8 cellular contexts compared by ENCODE assay signal in genomic region chr12:48119834-48120195, GRCh38. TPM values are rescaled to one million over a fixed set of nuclear protein-coding genes. Genes with fewer than 3 reads are reported as not detected.
DNase-seq lines count a peak whose midpoint lies in the region; FAIRE-seq and TF ChIP-seq lines count a peak whose summit lies in the region.

No MANE protein-coding gene starts in this region.

- H3F3A ChIP-seq in DOHH2 (ENCODE audit: control insufficient read depth, insufficient read depth) = peaks cover 3% of the 10 kb centered on the region
- H3F3A ChIP-seq in OCI-LY1 (ENCODE audit: insufficient read depth, low read length) = no peaks in the 10 kb centered on the region

- H3K9me3 ChIP-seq in DOHH2 (ENCODE audit: control insufficient read depth, insufficient read depth, low read length) = no peaks in the 10 kb centered on the region
- H3K9me3 ChIP-seq in OCI-LY1 (ENCODE audit: low read length) = no peaks in the 10 kb centered on the region
- no peaks in the 10 kb centered on the region for H3K9me3 ChIP-seq in esophagus (ENCODE audit: control insufficient read depth in 2 of 2, insufficient read depth in 1 of 2, low read depth in 1 of 2, low read length in 1 of 2)
- H3K9me3 ChIP-seq in parathyroid adenoma (ENCODE audit: control insufficient read depth, low read length) = no peaks in the 10 kb centered on the region

- H4K20me1 ChIP-seq in DOHH2 (ENCODE audit: control insufficient read depth, insufficient read depth, low read depth, low read length) (no peaks in the 10 kb centered on the region), OCI-LY1 (ENCODE audit: insufficient read depth, low read length) (no peaks in the 10 kb centered on the region)

- H2AFZ ChIP-seq in OCI-LY1 (ENCODE audit: low read length) (peak overlapping the region; percentile 51; the same call in 1 of the 2 replicates), parathyroid adenoma (peak overlapping the region; percentile 92)

- no peak for TF ChIP-seq CTCF in DOHH2 (IDR thresholded peaks at IDR 0.05; ENCODE audit: low read depth, low read length, poor library complexity, severe bottlenecking)
- no peak for TF ChIP-seq CTCF in OCI-LY1 (IDR thresholded peaks at IDR 0.05; ENCODE audit: low read length)
- TF ChIP-seq CTCF in parathyroid adenoma (IDR thresholded peaks at IDR 0.05) = no peak

- H3K36me3 ChIP-seq in DOHH2 (ENCODE audit: control insufficient read depth, low read length) = peaks cover 45% of the 10 kb centered on the region
- H3K36me3 ChIP-seq in OCI-LY1 (ENCODE audit: insufficient read depth, low read length) = peaks cover 29% of the 10 kb centered on the region; the same call in 1 of the 2 replicates
- no peaks in the 10 kb centered on the region for H3K36me3 ChIP-seq in esophagus (ENCODE audit: control insufficient read depth in 2 of 2, insufficient read depth in 2 of 2, low read length in 1 of 2)
- H3K36me3 ChIP-seq in parathyroid adenoma (ENCODE audit: control insufficient read depth, insufficient read depth, low read length) = no peaks in the 10 kb centered on the region

- H3K79me2 ChIP-seq in DOHH2 (ENCODE audit: control insufficient read depth, low read length) = peaks cover 35% of the 10 kb centered on the region
- H3K79me2 ChIP-seq in OCI-LY1 (ENCODE audit: insufficient read depth, low read length) = peaks cover 12% of the 10 kb centered on the region
- peaks cover 5% of the 10 kb centered on the region for H3K79me2 ChIP-seq in parathyroid adenoma

- peak overlapping the region; percentile 86 for H3K4me2 ChIP-seq in DOHH2 (ENCODE audit: low read length)
- peak overlapping the region; percentile 98 for H3K4me2 ChIP-seq in OCI-LY1 (ENCODE audit: low read length)
- peak overlapping the region; percentile 70 for H3K4me2 ChIP-seq in parathyroid adenoma (ENCODE audit: low read length)

- H3K9me2 ChIP-seq in DOHH2 (replicated peaks; ENCODE audit: control insufficient read depth, low read length) = no peaks in the 10 kb centered on the region
- no peaks in the 10 kb centered on the region for H3K9me2 ChIP-seq in OCI-LY1 (ENCODE audit: low read depth, low read length)

- FAIRE-seq in GM12891 (lab: Jason Lieb, UNC) = no peak

- H3K9ac ChIP-seq in OCI-LY1 (ENCODE audit: low read length) (peak overlapping the region; percentile 89), parathyroid adenoma (no peak overlapping the region)

- H3K27me3 ChIP-seq in DOHH2 (ENCODE audit: control insufficient read depth, low read length) = no peaks in the 10 kb centered on the region
- H3K27me3 ChIP-seq in OCI-LY1 (ENCODE audit: insufficient read depth, low read length) = no peaks in the 10 kb centered on the region
- no peaks in the 10 kb centered on the region for H3K27me3 ChIP-seq in esophagus (ENCODE audit: control insufficient read depth in 1 of 2, insufficient read depth in 2 of 2, low read length in 2 of 2)
- H3K27me3 ChIP-seq in parathyroid adenoma (ENCODE audit: control insufficient read depth, insufficient read depth, low read length) = no peaks in the 10 kb centered on the region

- no peak for TF ChIP-seq POLR2A in GM12891 (IDR thresholded peaks at IDR 0.05; ENCODE audit: low read depth, low read length)

- H3K4me3 ChIP-seq in DOHH2 (ENCODE audit: low read length) (peak overlapping the region; percentile 94), OCI-LY1 (ENCODE audit: low read depth, low read length, poor library complexity, severe bottlenecking) (peak overlapping the region; percentile 94), esophagus (ENCODE audit: low read depth in 1 of 2, low read length in 2 of 2) (peak overlapping the region; percentile 70 to 89), parathyroid adenoma (ENCODE audit: low read depth, low read length) (peak overlapping the region; percentile 96)

- DNase-seq in NCI-H748 (lab: John Stamatoyannopoulos, UW; ENCODE audit: unreplicated experiment) = no peak
- DNase-seq in NCI-H187 (lab: John Stamatoyannopoulos, UW) = no peak
- DNase-seq in GM12891 (ENCODE audit: insufficient read length, low spot score) = no peak
- DNase-seq in NCI-H1048 (lab: John Stamatoyannopoulos, UW) = no peak

- H3K27ac ChIP-seq in DOHH2 (ENCODE audit: low read depth, low read length) = peak overlapping the region; percentile 64
- peak overlapping the region; percentile 46 for H3K27ac ChIP-seq in OCI-LY1 (ENCODE audit: low read depth, low read length, poor library complexity, severe bottlenecking)
- H3K27ac ChIP-seq in esophagus (ENCODE audit: low read depth in 2 of 2, low read length in 1 of 2) = no peak overlapping the region
- H3K27ac ChIP-seq in parathyroid adenoma = peak overlapping the region; percentile 62

- WGBS in esophagus, 2 donors = 7 to 12% methylated on average over 5 of the region's 5 CpGs

- H3K4me1 ChIP-seq in DOHH2 (ENCODE audit: control insufficient read depth, low read length) (peaks cover 32% of the 10 kb centered on the region), OCI-LY1 (ENCODE audit: insufficient read depth, low read length, severe bottlenecking) (peaks cover 23% of the 10 kb centered on the region), esophagus (ENCODE audit: control insufficient read depth in 2 of 2, insufficient read depth in 2 of 2, low read length in 1 of 2) (no peaks in the 10 kb centered on the region), parathyroid adenoma (peaks cover 5% of the 10 kb centered on the region)

TF ChIP-seq in GM12891, 5 proteins besides CTCF, POLR2A, EP300 and RAD21:
- TF ChIP-seq SPI1 (IDR thresholded peaks at IDR 0.05; ENCODE audit: low read depth, low read length) (no peak), POLR2AphosphoS5 (IDR thresholded peaks at IDR 0.05; ENCODE audit: low read depth, low read length) (no peak), POU2F2 (IDR thresholded peaks at IDR 0.05; ENCODE audit: low read depth, low read length) (no peak), PAX5 (IDR thresholded peaks at IDR 0.05; ENCODE audit: insufficient read depth, low read length, severe bottlenecking) (no peak), TAF1 (IDR thresholded peaks at IDR 0.05; ENCODE audit: low read depth, low read length) (no peak)

RNA-seq across cellular contexts. Expression of gene PFKM, which starts 0.7 kb away (rescaled TPM):
- 10 to 100 TPM; 15.4 to 21.6 TPM for polyA plus RNA-seq in esophagus
- 63.7 TPM for polyA plus RNA-seq in GM12891 (2012; ENCODE audit: low read depth, missing spikeins)

RNA-seq across cellular contexts. Expression of gene SENP1, which starts 13.9 kb away (rescaled TPM):
- 1 to 10 TPM; 2.7 to 3.9 TPM for polyA plus RNA-seq in esophagus
- 9.4 TPM for polyA plus RNA-seq in GM12891 (2012; ENCODE audit: low read depth, missing spikeins)

RNA-seq across cellular contexts. Expression of gene ASB8, which starts 37.5 kb away (rescaled TPM):
- 10 to 100 TPM in 1 of 2 donors, 1 to 10 TPM in 1; 9.9 to 16.4 TPM for polyA plus RNA-seq in esophagus
- polyA plus RNA-seq in GM12891 (2012; ENCODE audit: low read depth, missing spikeins) = 17.0 TPM

Comparison
In these comparisons a context has a peak if more than half of its experiments do, and no peak if none do; other contexts are left out.
1. H3K27ac ChIP-seq: peak in DOHH2 (single experiment), OCI-LY1 (single experiment) and parathyroid adenoma (single experiment); none in esophagus (0 of 2).
2. Peak in every context shown above with its lines, with median percentiles within 50 percentile points of each other: H3K4me2 ChIP-seq and H3K4me3 ChIP-seq.